Comparison of ENCODE assay signal across 1 cellular context in genomic region chr13:41648314-41648935, GRCh38.
TF ChIP-seq lines count a peak whose summit lies in the region.

No MANE protein-coding gene starts in this region.

TF ChIP-seq in HepG2, 621 proteins besides CTCF, POLR2A, EP300 and RAD21 (continued from another document):
- TF ChIP-seq HNF1A (IDR thresholded peaks at IDR 0.05; ENCODE audit: low read depth) (peak; percentile 48), HNF1A (CRISPR knock-in tag; IDR thresholded peaks at IDR 0.05; ENCODE audit: borderline replicate concordance) (peak; percentile 45; the same call in 1 of the 2 replicates), ARID5B (CRISPR knock-in tag; IDR thresholded peaks at IDR 0.05) (peak; percentile 98), PPARG (CRISPR knock-in tag; conservative IDR thresholded peaks at IDR 0.05) (peak; percentile 73; the same call in 1 of the 2 replicates), IKZF5 (CRISPR knock-in tag; IDR thresholded peaks at IDR 0.05) (peak; percentile 32; the same call in 1 of the 2 replicates), TFAP4 (IDR thresholded peaks at IDR 0.05; ENCODE audit: borderline replicate concordance, low read depth) (no peak), ASH2L (IDR thresholded peaks at IDR 0.05; ENCODE audit: insufficient read length, low read depth, low read length) (peak; percentile 50), TEAD3 (CRISPR knock-in tag; optimal IDR thresholded peaks at IDR 0.05; ENCODE audit: borderline replicate concordance) (peak; percentile 82), SNAPC2 (CRISPR knock-in tag; IDR thresholded peaks at IDR 0.05) (no peak), ZNF883 (CRISPR knock-in tag; IDR thresholded peaks at IDR 0.05; ENCODE audit: not compliant biosample characterization) (no peak), ZNF614 (CRISPR knock-in tag; IDR thresholded peaks at IDR 0.05; ENCODE audit: borderline replicate concordance) (peak; percentile 54; the same call in 1 of the 2 replicates), CCDC6 (CRISPR knock-in tag; IDR thresholded peaks at IDR 0.05) (no peak), KAT8 (CRISPR knock-in tag; IDR thresholded peaks at IDR 0.05) (0 out of 2 replicates have a peak, but pooled peaks have one; percentile 36), ZNF282 (IDR thresholded peaks at IDR 0.05; ENCODE audit: partially characterized antibody) (no peak), RXRB (CRISPR knock-in tag; IDR thresholded peaks at IDR 0.05; ENCODE audit: borderline replicate concordance) (peak; percentile 65; the same call in 1 of the 2 replicates), FOXO1 (CRISPR knock-in tag; IDR thresholded peaks at IDR 0.05) (peak; percentile 76)
